Comparison of ENCODE assay signal across 15 cellular contexts in genomic region chr2:60948926-60949579, GRCh38.
DNase-seq lines count a peak whose midpoint lies in the region; ATAC-seq and TF ChIP-seq lines count a peak whose summit lies in the region.
"Had no signal": no experiment of that assay in that cellular context is flagged by ENCODE, and none has a peak within 500 bp of the region (broad histone marks: within the 10 kb centered on the region; RNA-seq: fewer than 3 reads in every experiment).

No MANE protein-coding gene starts in this region.

- H3K9me3 ChIP-seq in WERI-Rb-1 (ENCODE audit: severe bottlenecking), result no peaks in the 10 kb centered on the region
- H3K9me3 ChIP-seq: MG63, thoracic aorta had no signal

- peaks cover 0 to 26% (median 10%) of the 10 kb centered on the region in 3 donors for H3K4me1 Mint-ChIP-seq in T-cell
- H3K4me1 Mint-ChIP-seq in stimulated activated naive CD8-positive, alpha-beta T cell treated with anti-CD3 and anti-CD28 coated beads, Interleukin-15, Interleukin-2, amounts not matched to agents 100 ng/mL and 50 ng/mL, for 24 hours (ENCODE audit: low read depth), result peaks cover 26% of the 10 kb centered on the region

- POLR2A ChIA-PET in T-cell (lab: Charles Lee), result no interaction called here

- H3K36me3 ChIP-seq in WERI-Rb-1, result no peaks in the 10 kb centered on the region
- H3K36me3 ChIP-seq: MG63 had no signal

- H3K4me3 Mint-ChIP-seq in T-cell, result no peak overlapping the region
- no peak overlapping the region for H3K4me3 Mint-ChIP-seq in stimulated activated naive CD8-positive, alpha-beta T cell treated with anti-CD3 and anti-CD28 coated beads, Interleukin-15, Interleukin-2, amounts not matched to agents 100 ng/mL and 50 ng/mL, for 24 hours
- H3K4me3 Mint-ChIP-seq: activated naive CD4-positive, alpha-beta T cell treated with anti-CD3 and anti-CD28 coated beads, Interleukin-2, amount 50 U/mL, for 24 hours; T-helper 2 cell treated with Interferon-gamma antibody and Interleukin-4, amounts not matched to agents 5 μg/mL and 100 μg/mL, for 36 hours had no signal

- ATAC-seq in T-cell (replicated peaks in 1 of 4) (peak in 3 of 4 experiments; percentile 38 to 80 (median 58)), GM18907 (IDR thresholded peaks at IDR 0.05; ENCODE audit: unreplicated experiment) (no peak)
- ATAC-seq: sciatic nerve had no signal

- peak overlapping the region; percentile 22 to 39 for H3K27ac Mint-ChIP-seq in T-cell
- peak overlapping the region; percentile 16 for H3K27ac Mint-ChIP-seq in stimulated activated naive CD8-positive, alpha-beta T cell treated with anti-CD3 and anti-CD28 coated beads, Interleukin-15, Interleukin-2, amounts not matched to agents 100 ng/mL and 50 ng/mL, for 24 hours
- H3K27ac Mint-ChIP-seq: activated naive CD4-positive, alpha-beta T cell treated with anti-CD3 and anti-CD28 coated beads, Interleukin-2, amount 50 U/mL, for 24 hours; T-helper 2 cell treated with Interferon-gamma antibody and Interleukin-4, amounts not matched to agents 5 μg/mL and 100 μg/mL, for 36 hours had no signal

- TF ChIP-seq CTCF in fibroblast of mammary gland (conservative IDR thresholded peaks at IDR 0.05; ENCODE audit: control insufficient read depth, insufficient read depth, low read depth, low read length), result no peak
- TF ChIP-seq CTCF in WERI-Rb-1 (IDR thresholded peaks at IDR 0.05; ENCODE audit: low read depth, low read length), result no peak

- H3K27me3 Mint-ChIP-seq in T-cell, result no peaks in the 10 kb centered on the region
- no peaks in the 10 kb centered on the region for H3K27me3 Mint-ChIP-seq in stimulated activated naive CD8-positive, alpha-beta T cell treated with anti-CD3 and anti-CD28 coated beads, Interleukin-15, Interleukin-2, amounts not matched to agents 100 ng/mL and 50 ng/mL, for 24 hours
- H3K27me3 Mint-ChIP-seq: activated naive CD4-positive, alpha-beta T cell treated with anti-CD3 and anti-CD28 coated beads, Interleukin-2, amount 50 U/mL, for 24 hours had no signal

- H3K4me3 ChIP-seq in fibroblast of mammary gland (ENCODE audit: control insufficient read depth, low read depth, low read length) (no peak overlapping the region), WERI-Rb-1 (ENCODE audit: low read depth, low read length) (no peak overlapping the region)
- H3K4me3 ChIP-seq: MG63, thoracic aorta had no signal

- H3K27ac ChIP-seq in WERI-Rb-1, result no peak overlapping the region
- H3K27ac ChIP-seq: 22Rv1, thoracic aorta had no signal

- peaks cover 51% of the 10 kb centered on the region for H3K36me3 Mint-ChIP-seq in T-cell
- peaks cover 57% of the 10 kb centered on the region for H3K36me3 Mint-ChIP-seq in stimulated activated naive CD8-positive, alpha-beta T cell treated with anti-CD3 and anti-CD28 coated beads, Interleukin-15, Interleukin-2, amounts not matched to agents 100 ng/mL and 50 ng/mL, for 24 hours (ENCODE audit: low read depth)

- CTCF ChIA-PET in T-cell (lab: Charles Lee), result no interaction called here

- DNase-seq in DMS53 (lab: John Stamatoyannopoulos, UW) (peak; percentile 25), DMS53 treated with DMSO at 0.1 percent for 48 hours (lab: John Stamatoyannopoulos, UW; ENCODE audit: unreplicated experiment) (no peak), T-cell (no peak), fibroblast of mammary gland (ENCODE audit: low read depth) (peak; percentile 56), NCI-H446 (lab: John Stamatoyannopoulos, UW) (no peak), WERI-Rb-1 (no peak)
- DNase-seq: COR-L47, MG63 had no signal

- H3K9me3 Mint-ChIP-seq in T-cell, result no peaks in the 10 kb centered on the region
- no peaks in the 10 kb centered on the region for H3K9me3 Mint-ChIP-seq in stimulated activated naive CD8-positive, alpha-beta T cell treated with anti-CD3 and anti-CD28 coated beads, Interleukin-15, Interleukin-2, amounts not matched to agents 100 ng/mL and 50 ng/mL, for 24 hours
- H3K9me3 Mint-ChIP-seq: activated naive CD4-positive, alpha-beta T cell treated with anti-CD3 and anti-CD28 coated beads, Interleukin-2, amount 50 U/mL, for 24 hours had no signal

- no peaks in the 10 kb centered on the region for H3K27me3 ChIP-seq in WERI-Rb-1 (ENCODE audit: insufficient read depth, low read depth, severe bottlenecking)
- H3K27me3 ChIP-seq: MG63 had no signal

Comparison
In these comparisons a context has a peak if more than half of its experiments do, and no peak if none do; other contexts are left out.
1. DNase-seq: peak in DMS53 (single experiment) and fibroblast of mammary gland (single experiment); none in DMS53 treated with DMSO at 0.1 percent for 48 hours (single experiment), T-cell (0 of 34), NCI-H446 (0 of 2) and WERI-Rb-1 (single experiment).